ENCODE assay signal across 1 cellular context in genomic region chr16:85514601-85515318, GRCh38.
A peak's percentile ranks its signal among the peaks of the same experiment; 100 is the strongest.
TF ChIP-seq lines count a peak whose summit lies in the region.

No MANE protein-coding gene starts in this region.

TF ChIP-seq in HepG2, 621 proteins besides CTCF, POLR2A, EP300 and RAD21 (continued from another document and continues in another):
- TF ChIP-seq ZNF292 (CRISPR knock-in tag; IDR thresholded peaks at IDR 0.05; ENCODE audit: borderline replicate concordance, low read depth) (peak; percentile 99), ZNF350 (CRISPR knock-in tag; IDR thresholded peaks at IDR 0.05; ENCODE audit: borderline replicate concordance, low read depth) (peak; percentile 97), ATRX (CRISPR knock-in tag; IDR thresholded peaks at IDR 0.05; ENCODE audit: borderline replicate concordance) (no peak), ZNF710 (CRISPR knock-in tag; IDR thresholded peaks at IDR 0.05; ENCODE audit: borderline replicate concordance) (peak; percentile 69; the same call in 1 of the 2 replicates), NR2C2 (CRISPR knock-in tag; IDR thresholded peaks at IDR 0.05; ENCODE audit: borderline replicate concordance) (peak; percentile 90), MZF1 (CRISPR knock-in tag; IDR thresholded peaks at IDR 0.05; ENCODE audit: borderline replicate concordance) (peak; percentile 95; the same call in 1 of the 2 replicates), SIN3A (IDR thresholded peaks at IDR 0.05; ENCODE audit: borderline replicate concordance, low read depth, low read length) (0 out of 2 replicates have a peak, but pooled peaks have one; percentile 63), PRDM15 (CRISPR knock-in tag; IDR thresholded peaks at IDR 0.05) (peak; percentile 89), ZNF44 (CRISPR knock-in tag; IDR thresholded peaks at IDR 0.05) (0 out of 2 replicates have a peak, but pooled peaks have one; percentile 17), PAF1 (CRISPR knock-in tag; IDR thresholded peaks at IDR 0.05) (no peak), E2F5 (CRISPR knock-in tag; conservative IDR thresholded peaks at IDR 0.05) (0 out of 2 replicates have a peak, but pooled peaks have one; percentile 19), IRF1 (CRISPR knock-in tag; IDR thresholded peaks at IDR 0.05; ENCODE audit: low read depth) (peak; percentile 40), ZNF362 (CRISPR knock-in tag; IDR thresholded peaks at IDR 0.05; ENCODE audit: borderline replicate concordance) (peak; percentile 76), ZNF777 (CRISPR knock-in tag; IDR thresholded peaks at IDR 0.05) (peak; percentile 61; the same call in 1 of the 2 replicates), ZNF772 (CRISPR knock-in tag; IDR thresholded peaks at IDR 0.05) (peak; percentile 98), ZNF10 (CRISPR knock-in tag; IDR thresholded peaks at IDR 0.05; ENCODE audit: borderline replicate concordance, low read depth) (no peak), ZSCAN20 (CRISPR knock-in tag; IDR thresholded peaks at IDR 0.05; ENCODE audit: borderline replicate concordance) (peak; percentile 32; the same call in 1 of the 2 replicates), ZNF737 (CRISPR knock-in tag; IDR thresholded peaks at IDR 0.05; ENCODE audit: borderline replicate concordance) (0 out of 2 replicates have a peak, but pooled peaks have one; percentile 91), TIGD3 (CRISPR knock-in tag; IDR thresholded peaks at IDR 0.05; ENCODE audit: borderline replicate concordance) (peak; percentile 97), ZNF780A (CRISPR knock-in tag; IDR thresholded peaks at IDR 0.05) (peak; percentile 88), SRSF4 (IDR thresholded peaks at IDR 0.05; ENCODE audit: low read depth, low read length, poor library complexity, severe bottlenecking) (no peak), NCOA2 (CRISPR knock-in tag; IDR thresholded peaks at IDR 0.05) (peak; percentile 93), RERE (CRISPR knock-in tag; IDR thresholded peaks at IDR 0.05; ENCODE audit: low read depth) (peak; percentile 85; the same call in 1 of the 2 replicates), BCL6 (CRISPR knock-in tag; IDR thresholded peaks at IDR 0.05) (peak; percentile 87), RXRA (CRISPR knock-in tag; IDR thresholded peaks at IDR 0.05) (peak; percentile 95), DNMT3B (CRISPR knock-in tag; conservative IDR thresholded peaks at IDR 0.05) (no peak), KDM5A (IDR thresholded peaks at IDR 0.05; ENCODE audit: borderline replicate concordance, low read length) (no peak; the same call in 1 of the 2 replicates), ZNF337 (CRISPR knock-in tag; IDR thresholded peaks at IDR 0.05; ENCODE audit: borderline replicate concordance, low read depth) (peak; percentile 96; the same call in 1 of the 2 replicates), ZFP1 (CRISPR knock-in tag; IDR thresholded peaks at IDR 0.05) (peak; percentile 85), SMC3 (IDR thresholded peaks at IDR 0.05; ENCODE audit: low read length) (no peak; the same call in 1 of the 2 replicates), CENPX (CRISPR knock-in tag; IDR thresholded peaks at IDR 0.05) (no peak), SP5 (CRISPR knock-in tag; IDR thresholded peaks at IDR 0.05; ENCODE audit: borderline replicate concordance, low read depth) (peak; percentile 100), HDAC6 (IDR thresholded peaks at IDR 0.05; ENCODE audit: low read depth, low read length) (no peak), TEF (CRISPR knock-in tag; IDR thresholded peaks at IDR 0.05) (peak; percentile 78; the same call in 1 of the 2 replicates), BRF2 (CRISPR knock-in tag; IDR thresholded peaks at IDR 0.05) (no peak), SIN3B (IDR thresholded peaks at IDR 0.05; ENCODE audit: low read length) (no peak; the same call in 1 of the 2 replicates)
